In genomic region chr9:69254223-69254622, GRCh38 we compare ENCODE assay signal across 18 cellular contexts.
"Had no signal": no experiment of that assay in that cellular context is flagged by ENCODE, and none has a peak within 500 bp of the region (broad histone marks: within the 10 kb centered on the region; RNA-seq: fewer than 3 reads in every experiment).

No MANE protein-coding gene starts in this region.

- H3K27me3 ChIP-seq: brain microvascular endothelial cell, esophagus muscularis mucosa, stomach, tibial artery, vagina had no signal

- H3K4me3 ChIP-seq: esophagus muscularis mucosa, psoas muscle, stomach, tibial artery, vagina had no signal

- DNase-seq: activated CD4-positive, alpha-beta T cell treated with anti-CD3 and anti-CD28 coated beads, Interleukin-2, amount 50 U/mL, for 4 hours; activated CD8-positive, alpha-beta memory T cell treated with anti-CD3 and anti-CD28 coated beads, Interleukin-2, amount 10 ng/mL, durations not matched to agents 7 days and 5 days; activated effector memory CD4-positive, alpha-beta T cell treated with anti-CD3 and anti-CD28 coated beads, Interleukin-2, amount 50 U/mL, for 16 hours; activated T-cell treated with anti-CD3 and anti-CD28 coated beads, Interleukin-2, amount 50 U/mL, for 24 hours; amniotic stem cell; brain microvascular endothelial cell; glutamatergic neuron; islet precursor cell; naive thymus-derived CD4-positive, alpha-beta T cell; psoas muscle; stimulated activated CD4-positive, alpha-beta T cell treated with anti-CD3 and anti-CD28 coated beads, Interleukin-4, amount 100 ng/mL, for 1 hour; stimulated activated CD8-positive, alpha-beta memory T cell treated with anti-CD3 and anti-CD28 coated beads, Interleukin-4, amount 100 ng/mL, for 48 hours; stomach; tibial artery had no signal

- H3K9me3 ChIP-seq: esophagus muscularis mucosa, psoas muscle, stomach, tibial artery, vagina had no signal

- H3K4me1 ChIP-seq: psoas muscle, vagina had no signal

- H3K27ac ChIP-seq: brain microvascular endothelial cell, esophagus muscularis mucosa, psoas muscle, stomach, tibial artery, vagina had no signal

- ATAC-seq: activated CD4-positive, CD25-positive, alpha-beta regulatory T cell treated with anti-CD3 and anti-CD28 coated beads, Interleukin-2, amount 50 U/mL, for 24 hours; activated CD8-positive, alpha-beta memory T cell treated with anti-CD3 and anti-CD28 coated beads, Interleukin-2, amount 10 ng/mL, durations not matched to agents 7 days and 5 days; activated naive CD4-positive, alpha-beta T cell treated with anti-CD3 and anti-CD28 coated beads, Interleukin-2, amount 50 U/mL, for 72 hours; naive thymus-derived CD4-positive, alpha-beta T cell; psoas muscle had no signal
